13 cellular contexts compared by ENCODE assay signal in genomic region chr16:50677351-50677750, GRCh38. TPM values are rescaled to one million over a fixed set of nuclear protein-coding genes. Genes with fewer than 3 reads are reported as not detected.
A peak's percentile ranks its signal among the peaks of the same experiment; 100 is the strongest.
DNase-seq lines count a peak whose midpoint lies in the region; ATAC-seq and TF ChIP-seq lines count a peak whose summit lies in the region.
"Had no signal": no experiment of that assay in that cellular context is flagged by ENCODE, and none has a peak within 500 bp of the region (broad histone marks: within the 10 kb centered on the region; RNA-seq: fewer than 3 reads in every experiment).

No MANE protein-coding gene starts in this region.

- peaks cover 26% of the 10 kb centered on the region for H3K4me1 ChIP-seq in lower lobe of right lung
- H3K4me1 ChIP-seq: HAP-1, vagina had no signal

- no peak for DNase-seq in activated naive CD8-positive, alpha-beta T cell treated with anti-CD3 and anti-CD28 coated beads, Interleukin-2, amount 10 ng/mL, durations not matched to agents 7 days and 5 days
- peak; percentile 45 for DNase-seq in lower lobe of right lung
- no peak for DNase-seq in dedifferentiated amniotic fluid mesenchymal stem cell (ENCODE audit: extremely low spot score)
- DNase-seq: midbrain, NCI-H526 had no signal

- peaks cover 59% of the 10 kb centered on the region for H3K36me3 Mint-ChIP-seq in activated naive CD8-positive, alpha-beta T cell treated with anti-CD3 and anti-CD28 coated beads, Interleukin-2, amount 10 ng/mL, durations not matched to agents 7 days and 5 days

- H3K9me3 Mint-ChIP-seq in activated naive CD8-positive, alpha-beta T cell treated with anti-CD3 and anti-CD28 coated beads, Interleukin-2, amount 10 ng/mL, durations not matched to agents 7 days and 5 days: peaks cover 9% of the 10 kb centered on the region

- H3K27me3 ChIP-seq in lower lobe of right lung (ENCODE audit: low read depth): no peaks in the 10 kb centered on the region
- H3K27me3 ChIP-seq: vagina had no signal

- intact Hi-C loops in lower lobe of right lung (cut with DNase I): no loop called here

- peaks cover 46% of the 10 kb centered on the region for H3K4me1 Mint-ChIP-seq in activated naive CD8-positive, alpha-beta T cell treated with anti-CD3 and anti-CD28 coated beads, Interleukin-2, amount 10 ng/mL, durations not matched to agents 7 days and 5 days

- no peak overlapping the region for H3K4me3 ChIP-seq in lower lobe of right lung
- H3K4me3 ChIP-seq: HAP-1, vagina had no signal

- TF ChIP-seq CTCF in C4-2B (conservative IDR thresholded peaks at IDR 0.05) (peak; percentile 57), GM12873 (IDR thresholded peaks at IDR 0.05; ENCODE audit: insufficient read depth, low read depth, low read length, missing control alignments) (peak; percentile 80), lower lobe of right lung (IDR thresholded peaks at IDR 0.05) (peak; percentile 45)

- peak overlapping the region; percentile 28 for H3K4me3 Mint-ChIP-seq in activated naive CD8-positive, alpha-beta T cell treated with anti-CD3 and anti-CD28 coated beads, Interleukin-2, amount 10 ng/mL, durations not matched to agents 7 days and 5 days

- peaks cover 13% of the 10 kb centered on the region for H3K9me3 ChIP-seq in lower lobe of right lung
- H3K9me3 ChIP-seq: vagina had no signal

- H3K27me3 Mint-ChIP-seq in activated naive CD8-positive, alpha-beta T cell treated with anti-CD3 and anti-CD28 coated beads, Interleukin-2, amount 10 ng/mL, durations not matched to agents 7 days and 5 days: no peaks in the 10 kb centered on the region

- POLR2A ChIA-PET in activated naive CD8-positive, alpha-beta T cell treated with anti-CD3 and anti-CD28 coated beads, Interleukin-2, amount 10 ng/mL, durations not matched to agents 7 days and 5 days (lab: Charles Lee): interaction anchor here (0.5 to 6.7 kb wide), 2 partner anchors 10 to 68 kb away, joined by 6 to 69 read pairs; no protein-coding TSS in a partner anchor

- no peak for ATAC-seq in activated naive CD8-positive, alpha-beta T cell treated with anti-CD3 and anti-CD28 coated beads, Interleukin-2, amount 10 ng/mL, durations not matched to agents 7 days and 5 days (ENCODE audit: low read depth)
- ATAC-seq in lower lobe of right lung (no peak), HG03378 (IDR thresholded peaks at IDR 0.05; ENCODE audit: unreplicated experiment) (no peak), HG03280 (IDR thresholded peaks at IDR 0.05; ENCODE audit: unreplicated experiment) (no peak), GM21390 (IDR thresholded peaks at IDR 0.05; ENCODE audit: unreplicated experiment) (no peak)

- H3K27ac Mint-ChIP-seq in activated naive CD8-positive, alpha-beta T cell treated with anti-CD3 and anti-CD28 coated beads, Interleukin-2, amount 10 ng/mL, durations not matched to agents 7 days and 5 days: peak overlapping the region; percentile 36

- H3K36me3 ChIP-seq in lower lobe of right lung: peaks cover 18% of the 10 kb centered on the region
- H3K36me3 ChIP-seq: HAP-1, vagina had no signal

- H3K27ac ChIP-seq in C4-2B (no peak overlapping the region), lower lobe of right lung (no peak overlapping the region)
- H3K27ac ChIP-seq: vagina had no signal

RNA-seq across cellular contexts. Expression of gene SNX20, which starts 3.8 kb away (rescaled TPM):
- total RNA-seq in activated naive CD8-positive, alpha-beta T cell treated with anti-CD3 and anti-CD28 coated beads, Interleukin-2, amount 10 ng/mL, durations not matched to agents 7 days and 5 days: 10 to 100 TPM; 70.6 to 76.3 TPM
- total RNA-seq in lower lobe of right lung: 15.4 TPM
- total RNA-seq: HT1080 had no signal

RNA-seq across cellular contexts. Expression of gene NOD2, which starts 16.1 kb away (rescaled TPM):
- 1 to 10 TPM; 2.8 to 3.5 TPM for total RNA-seq in activated naive CD8-positive, alpha-beta T cell treated with anti-CD3 and anti-CD28 coated beads, Interleukin-2, amount 10 ng/mL, durations not matched to agents 7 days and 5 days
- total RNA-seq in lower lobe of right lung: 13.2 TPM
- total RNA-seq: HT1080 had no signal
